ENCODE assay signal across 9 cellular contexts in the genomic region with DNA sequence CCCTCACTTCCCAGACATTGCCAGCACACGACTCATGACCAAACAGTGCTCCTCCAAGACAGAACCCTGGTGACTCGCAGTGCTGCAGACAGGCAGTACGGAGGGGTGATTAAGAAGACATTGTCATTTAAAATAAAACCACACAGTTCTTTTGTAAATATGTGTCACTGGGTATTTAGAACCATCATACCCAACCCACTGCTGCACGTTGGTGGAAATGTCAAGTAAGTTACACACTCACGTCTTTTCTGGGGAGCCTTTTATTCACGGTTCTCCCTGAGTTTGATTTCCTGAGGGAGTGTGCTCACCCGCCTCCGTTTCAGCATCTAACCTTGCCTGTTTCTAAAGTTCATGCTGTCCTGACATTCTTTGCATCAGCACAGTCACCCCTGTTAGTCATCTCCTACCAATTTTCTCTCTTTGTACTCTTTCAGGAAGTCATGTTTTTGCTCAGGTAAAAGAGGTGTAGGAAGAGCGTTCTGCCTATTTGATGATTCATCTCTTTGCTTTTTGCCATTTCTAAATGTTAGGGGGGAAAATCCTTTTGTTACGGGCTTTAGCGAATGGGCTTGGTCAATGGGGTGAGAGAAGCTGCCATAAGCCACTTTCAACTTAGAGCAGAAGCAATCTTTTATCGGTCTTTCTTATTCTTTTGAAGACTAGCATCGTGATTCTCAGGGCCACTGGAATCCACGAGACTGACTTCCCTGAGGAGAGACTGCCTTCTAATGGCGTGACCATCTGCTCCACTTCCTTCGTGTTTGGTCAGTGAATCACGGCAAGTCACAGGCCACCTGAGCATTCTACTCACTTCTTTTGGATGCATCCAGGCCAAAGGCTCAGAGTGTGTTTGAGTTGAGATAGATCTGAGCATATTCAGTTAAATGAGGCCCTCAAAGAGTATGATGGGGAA.
DNase-seq lines count a peak whose midpoint lies in the region; ATAC-seq lines count a peak whose summit lies in the region.
"Had no signal": no experiment of that assay in that cellular context is flagged by ENCODE, and none has a peak within 500 bp of the region (broad histone marks: within the 10 kb centered on the region; RNA-seq: fewer than 3 reads in every experiment).

No MANE protein-coding gene starts in this region.

- H3K9me3 Mint-ChIP-seq in activated CD4-positive, alpha-beta T cell treated with anti-CD3 and anti-CD28 coated beads, Interleukin-2, amount 10 ng/mL, durations not matched to agents 24 days and 14 days, result peaks cover 19% of the 10 kb centered on the region

- no peaks in the 10 kb centered on the region for H3K36me3 ChIP-seq in esophagus (ENCODE audit: control insufficient read depth in 2 of 2, insufficient read depth in 2 of 2, low read length in 1 of 2)
- H3K36me3 ChIP-seq: HAP-1 had no signal

- ATAC-seq in HG03135 (IDR thresholded peaks at IDR 0.05; ENCODE audit: unreplicated experiment) (no peak), GM18498 (IDR thresholded peaks at IDR 0.05; ENCODE audit: unreplicated experiment) (no peak)

- DNase-seq in HCEC 1CT (peak; percentile 62), NCI-H2081 (lab: John Stamatoyannopoulos, UW) (no peak), NAMALWA (ENCODE audit: low spot score) (no peak)
- DNase-seq in activated CD4-positive, alpha-beta T cell treated with anti-CD3 and anti-CD28 coated beads, Interleukin-2, amount 10 ng/mL, durations not matched to agents 24 days and 14 days, result peak; percentile 81
- peak; percentile 28 to 60 for DNase-seq in stimulated activated CD8-positive, alpha-beta memory T cell treated with anti-CD3 and anti-CD28 coated beads, Interleukin-15, amount 100 ng/mL, for 4 hours (ENCODE audit: low read depth in 2 of 2)

- intact Hi-C loops in activated CD4-positive, alpha-beta T cell treated with anti-CD3 and anti-CD28 coated beads, Interleukin-2, amount 10 ng/mL, durations not matched to agents 24 days and 14 days (cut with micrococcal nuclease), result loop anchor here (1.0 to 10.0 kb wide), 15 partner anchors 10 to 702 kb away; no protein-coding TSS in a partner anchor

- H3K36me3 Mint-ChIP-seq in activated CD4-positive, alpha-beta T cell treated with anti-CD3 and anti-CD28 coated beads, Interleukin-2, amount 10 ng/mL, durations not matched to agents 24 days and 14 days (ENCODE audit: low read depth), result peaks cover 11% of the 10 kb centered on the region

- no peaks in the 10 kb centered on the region for H3K9me3 ChIP-seq in esophagus (ENCODE audit: control insufficient read depth in 2 of 2, insufficient read depth in 1 of 2, low read depth in 1 of 2, low read length in 1 of 2)
- H3K9me3 ChIP-seq: HAP-1 had no signal

- H3K4me1 Mint-ChIP-seq in activated CD4-positive, alpha-beta T cell treated with anti-CD3 and anti-CD28 coated beads, Interleukin-2, amount 10 ng/mL, durations not matched to agents 24 days and 14 days, result peaks cover 91% of the 10 kb centered on the region

- H3K27ac Mint-ChIP-seq in activated CD4-positive, alpha-beta T cell treated with anti-CD3 and anti-CD28 coated beads, Interleukin-2, amount 10 ng/mL, durations not matched to agents 24 days and 14 days, result peak overlapping the region; percentile 95

- H3K4me3 Mint-ChIP-seq in activated CD4-positive, alpha-beta T cell treated with anti-CD3 and anti-CD28 coated beads, Interleukin-2, amount 10 ng/mL, durations not matched to agents 24 days and 14 days, result peak overlapping the region; percentile 54

- peak overlapping the region; percentile 86 to 88 for H3K27ac ChIP-seq in esophagus (ENCODE audit: low read depth in 2 of 2, low read length in 1 of 2)

- no peak overlapping the region for H3K4me3 ChIP-seq in esophagus (ENCODE audit: low read depth in 1 of 2, low read length in 2 of 2)
- H3K4me3 ChIP-seq: HAP-1 had no signal

- WGBS in esophagus, 2 donors, result 48 to 53% methylated on average over 17 of the region's 17 CpGs

- no peaks in the 10 kb centered on the region for H3K4me1 ChIP-seq in esophagus (ENCODE audit: control insufficient read depth in 2 of 2, insufficient read depth in 2 of 2, low read length in 1 of 2)

- H3K27me3 ChIP-seq in esophagus (ENCODE audit: control insufficient read depth in 1 of 2, insufficient read depth in 2 of 2, low read length in 2 of 2), result no peaks in the 10 kb centered on the region

- H3K27me3 Mint-ChIP-seq in activated CD4-positive, alpha-beta T cell treated with anti-CD3 and anti-CD28 coated beads, Interleukin-2, amount 10 ng/mL, durations not matched to agents 24 days and 14 days, result no peaks in the 10 kb centered on the region

Comparison
In these comparisons a context has a peak if more than half of its experiments do, and no peak if none do; other contexts are left out.
1. DNase-seq: peak in HCEC 1CT (single experiment), activated CD4-positive, alpha-beta T cell treated with anti-CD3 and anti-CD28 coated beads, Interleukin-2, amount 10 ng/mL, durations not matched to agents 24 days and 14 days (single experiment) and stimulated activated CD8-positive, alpha-beta memory T cell treated with anti-CD3 and anti-CD28 coated beads, Interleukin-15, amount 100 ng/mL, for 4 hours (2 of 2); none in NCI-H2081 (0 of 2) and NAMALWA (single experiment).